In the genomic region with DNA sequence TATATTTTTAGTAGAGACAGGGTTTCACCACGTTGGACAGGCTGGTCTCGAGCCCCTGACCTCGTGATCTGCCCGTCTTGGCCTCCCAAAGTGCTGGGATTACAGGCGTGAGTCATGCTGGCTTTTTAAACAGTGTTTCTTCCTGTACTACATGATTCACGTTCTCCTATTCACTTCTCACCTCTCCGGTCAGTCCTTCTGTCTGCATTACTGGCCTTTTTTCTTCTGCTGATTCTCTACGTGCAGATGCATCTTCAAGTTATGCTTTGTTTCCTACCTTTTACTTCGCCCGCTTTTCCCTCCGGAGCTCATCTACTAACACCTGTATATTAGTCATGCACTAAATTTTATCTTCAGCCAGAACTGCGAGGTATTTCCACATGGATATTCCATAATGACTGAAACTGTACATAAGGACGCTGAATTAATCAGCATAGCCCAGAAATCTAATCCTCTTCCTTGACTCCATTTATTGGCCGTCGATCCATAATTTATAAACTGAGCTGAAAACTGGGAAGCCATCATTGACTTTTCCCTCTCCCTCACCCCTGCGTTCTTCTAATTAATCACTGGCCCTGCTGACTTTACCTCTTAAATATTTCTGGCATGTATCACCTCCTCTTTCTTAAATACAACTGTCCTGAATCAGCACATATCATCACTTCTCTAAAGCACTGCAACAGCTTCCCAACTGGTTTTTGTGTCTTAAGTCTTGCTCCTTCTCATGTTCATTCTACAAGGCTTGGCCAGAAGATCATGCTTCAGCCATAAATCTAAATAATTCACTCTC, we compare ENCODE assay signal across 15 cellular contexts.
A peak's percentile ranks its signal among the peaks of the same experiment; 100 is the strongest.
DNase-seq lines count a peak whose midpoint lies in the region; ATAC-seq, FAIRE-seq and TF ChIP-seq lines count a peak whose summit lies in the region.
"Had no signal": no experiment of that assay in that cellular context is flagged by ENCODE, and none has a peak within 500 bp of the region (broad histone marks: within the 10 kb centered on the region; RNA-seq: fewer than 3 reads in every experiment).

No MANE protein-coding gene starts in this region.

- in situ Hi-C loops in Caki2 (cut with HindIII; ENCODE audit: low pct_unique_long_range_greater_than_20kb, low sequenced_read_pairs) = no loop called here

- no peak overlapping the region for H3K4me2 ChIP-seq in mesendoderm (ENCODE audit: low read length)

- no peak overlapping the region for H4K8ac ChIP-seq in mesendoderm (ENCODE audit: low read depth, low read length)

- no peaks in the 10 kb centered on the region for H3K79me2 ChIP-seq in mesendoderm (ENCODE audit: control insufficient read depth, insufficient read depth, low read length)

- H3K4me3 ChIP-seq in bronchial epithelial cell (ENCODE audit: low read depth, low read length) (no peak overlapping the region), mesendoderm (ENCODE audit: low read length) (no peak overlapping the region), left lung (no peak overlapping the region), Peyer's patch (no peak overlapping the region)
- H3K4me3 ChIP-seq: heart left ventricle, left ventricle myocardium inferior had no signal

- no peak overlapping the region for H2BK5ac ChIP-seq in mesendoderm (ENCODE audit: low read length)

- no peak overlapping the region for H3K23ac ChIP-seq in mesendoderm (ENCODE audit: low read length)

- H4K5ac ChIP-seq in mesendoderm (ENCODE audit: low read length) = no peak overlapping the region

- no peak overlapping the region for H3K27ac ChIP-seq in mesendoderm (ENCODE audit: low read depth, low read length)
- H3K27ac ChIP-seq in left lung = no peak overlapping the region
- no peak overlapping the region for H3K27ac ChIP-seq in Peyer's patch
- H3K27ac ChIP-seq: heart left ventricle, left ventricle myocardium inferior, neutrophil had no signal

- H2BK120ac ChIP-seq in mesendoderm (ENCODE audit: low read depth, low read length) = no peak overlapping the region

- H2BK15ac ChIP-seq in mesendoderm (replicated peaks; ENCODE audit: low read depth) = no peak overlapping the region

- H3K18ac ChIP-seq in mesendoderm (ENCODE audit: low read length) = no peak overlapping the region

- H3K27me3 ChIP-seq in bronchial epithelial cell (ENCODE audit: control insufficient read depth, insufficient read depth, low read length) (no peaks in the 10 kb centered on the region), mesendoderm (ENCODE audit: insufficient read depth, low read length, poor library complexity) (no peaks in the 10 kb centered on the region), left lung (no peaks in the 10 kb centered on the region), Peyer's patch (no peaks in the 10 kb centered on the region)
- H3K27me3 ChIP-seq: heart left ventricle, neutrophil had no signal

- H2AK5ac ChIP-seq in mesendoderm (ENCODE audit: low read length) = no peak overlapping the region

- H3K36me3 ChIP-seq in bronchial epithelial cell (ENCODE audit: control insufficient read depth, insufficient read depth, low read length) = no peaks in the 10 kb centered on the region
- H3K36me3 ChIP-seq in mesendoderm (ENCODE audit: control insufficient read depth, insufficient read depth, low read length) = no peaks in the 10 kb centered on the region
- H3K36me3 ChIP-seq in left lung = no peaks in the 10 kb centered on the region
- no peaks in the 10 kb centered on the region for H3K36me3 ChIP-seq in Peyer's patch
- H3K36me3 ChIP-seq: heart left ventricle, left ventricle myocardium inferior, neutrophil had no signal

- peak; percentile 50 for FAIRE-seq in bronchial epithelial cell (lab: Jason Lieb, UNC)

- no peak for ATAC-seq in left lung
- ATAC-seq: heart left ventricle had no signal

- H3K4me1 ChIP-seq in mesendoderm (ENCODE audit: control insufficient read depth, low read depth, low read length) (no peaks in the 10 kb centered on the region), left lung (no peaks in the 10 kb centered on the region), Peyer's patch (no peaks in the 10 kb centered on the region)
- H3K4me1 ChIP-seq: heart left ventricle, left ventricle myocardium inferior had no signal

- no peak overlapping the region for H3K56ac ChIP-seq in mesendoderm (ENCODE audit: low read length)

- H3K79me1 ChIP-seq in mesendoderm (ENCODE audit: low read length) = no peaks in the 10 kb centered on the region

- no peak overlapping the region for H3K9ac ChIP-seq in mesendoderm (ENCODE audit: low read length)

- TF ChIP-seq POLR2A in Peyer's patch (IDR thresholded peaks at IDR 0.05) = no peak

- H3K4ac ChIP-seq in mesendoderm (ENCODE audit: low read depth, low read length) = no peak overlapping the region

- intact Hi-C loops in left lung (cut with DNase I) = no loop called here

- no CpG with 5 or more reads among the region's 16 CpGs for WGBS in mesendoderm (ENCODE audit: extremely low coverage, insufficient coverage, low lambda C conversion rate)

- TF ChIP-seq CTCF in bronchial epithelial cell (IDR thresholded peaks at IDR 0.05; ENCODE audit: insufficient read depth, low read length, severe bottlenecking) (no peak), left lung (IDR thresholded peaks at IDR 0.05) (no peak), Peyer's patch (IDR thresholded peaks at IDR 0.05) (no peak)

- H3K9me3 ChIP-seq in left lung = peaks cover 0 to 3% of the 10 kb centered on the region in 2 donors
- no peaks in the 10 kb centered on the region for H3K9me3 ChIP-seq in Peyer's patch
- H3K9me3 ChIP-seq: neutrophil had no signal

- peak; percentile 45 for DNase-seq in Caki2 (ENCODE audit: low read depth)
- DNase-seq in NCI-H460 (ENCODE audit: extremely low read depth, low read depth) = peak; percentile 50
- peak; percentile 94 for DNase-seq in bronchial epithelial cell (ENCODE audit: low read depth)
- DNase-seq in mesendoderm = peak; percentile 81
- DNase-seq in left lung = no peak
- DNase-seq in SKM-1 (lab: John Stamatoyannopoulos, UW; ENCODE audit: unreplicated experiment) = no peak
- DNase-seq in Peyer's patch = no peak
- DNase-seq in NCI-H1436 treated with DMSO at 0.1 percent for 48 hours (lab: John Stamatoyannopoulos, UW) = no peak
- DNase-seq: DND-41, H7, heart left ventricle, left ventricle myocardium inferior, NCI-H1092, NCI-H446 treated with DMSO at 0.1 percent for 48 hours had no signal

Comparison
In these comparisons a context has a peak if more than half of its experiments do, and no peak if none do; other contexts are left out.
1. DNase-seq: peak in Caki2 (single experiment), NCI-H460 (single experiment), bronchial epithelial cell (single experiment) and mesendoderm (single experiment); none in left lung (0 of 2), SKM-1 (single experiment), Peyer's patch (0 of 3) and NCI-H1436 treated with DMSO at 0.1 percent for 48 hours (single experiment).